ENCODE assay signal across 11 cellular contexts in the genomic region with DNA sequence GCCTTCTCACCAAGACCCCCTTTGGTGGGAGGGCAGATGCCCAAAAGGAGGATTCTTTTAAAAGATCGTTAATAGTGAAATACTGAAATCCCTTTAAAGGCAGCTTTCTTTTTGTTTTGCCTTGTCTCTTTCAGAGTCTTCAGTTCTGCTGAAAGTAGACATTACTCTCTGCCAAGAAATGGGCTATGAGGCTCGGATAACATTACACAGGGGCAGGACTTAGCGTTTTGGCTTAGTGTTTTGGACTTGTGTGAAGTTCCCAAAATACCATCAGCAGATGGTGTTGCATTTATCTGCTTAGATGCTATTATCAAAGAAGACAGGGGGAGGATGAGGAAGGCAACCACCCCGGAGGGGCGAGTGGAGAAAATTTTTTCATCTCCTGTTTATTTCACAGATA.
DNase-seq lines count a peak whose midpoint lies in the region; TF ChIP-seq lines count a peak whose summit lies in the region.
"Had no signal": no experiment of that assay in that cellular context is flagged by ENCODE, and none has a peak within 500 bp of the region (broad histone marks: within the 10 kb centered on the region; RNA-seq: fewer than 3 reads in every experiment).

No MANE protein-coding gene starts in this region.

- no peaks in the 10 kb centered on the region for H3K27me3 ChIP-seq in dorsolateral prefrontal cortex

- intact Hi-C loops in dorsolateral prefrontal cortex (cut with DNase I), result no loop called here

- H3K4me3 ChIP-seq in dorsolateral prefrontal cortex, result peak overlapping the region in 56 of 59 donors; percentile 5 to 65 (median 42)
- peak overlapping the region; percentile 8 for H3K4me3 ChIP-seq in urinary bladder (ENCODE audit: low read depth, low read length)

- H3K27ac ChIP-seq in dorsolateral prefrontal cortex (peak overlapping the region in 38 of 59 donors; percentile 1 to 83 (median 57)), urinary bladder (ENCODE audit: low read depth) (no peak overlapping the region)

- TF ChIP-seq CTCF in dorsolateral prefrontal cortex (IDR thresholded peaks at IDR 0.05 in 54 of 56, conservative IDR thresholded peaks at IDR 0.05 in 2 of 56; ENCODE audit: low read depth in 1 of 56, partially characterized antibody in 56 of 56), result no peak

- no peaks in the 10 kb centered on the region for H3K4me1 ChIP-seq in urinary bladder (ENCODE audit: insufficient read depth)

- DNase-seq in NCI-H446 treated with DMSO at 0.1 percent for 48 hours (lab: John Stamatoyannopoulos, UW) (peak; percentile 55), dorsolateral prefrontal cortex (peak in 2 of 10 donors; percentile 13 to 39), middle frontal gyrus (ENCODE audit: extremely low spot score, low spot score) (peak; percentile 5), SW480 (ENCODE audit: low spot score) (no peak), NCI-H2227 (lab: John Stamatoyannopoulos, UW; ENCODE audit: unreplicated experiment) (no peak), Kasumi-1 (lab: John Stamatoyannopoulos, UW) (no peak)
- DNase-seq: activated T-cell treated with anti-CD3 and anti-CD28 coated beads for 4 hours; effector CD4-positive, alpha-beta T cell; NCI-H2029; stimulated activated CD4-positive, alpha-beta T cell treated with anti-CD3 and anti-CD28 coated beads, Interleukin-4, amount 100 ng/mL, for 1 hour had no signal

- H3K36me3 ChIP-seq in urinary bladder (ENCODE audit: insufficient read depth), result no peaks in the 10 kb centered on the region

- WGBS in urinary bladder, result 22% methylated on average over 5 of the region's 5 CpGs

Comparison
In these comparisons a context has a peak if more than half of its experiments do, and no peak if none do; other contexts are left out.
1. DNase-seq: peak in NCI-H446 treated with DMSO at 0.1 percent for 48 hours (single experiment) and middle frontal gyrus (single experiment); none in SW480 (single experiment), NCI-H2227 (single experiment) and Kasumi-1 (0 of 2).